ENCODE assay signal across 3 cellular contexts in genomic region chr9:110479481-110479880, GRCh38.
"Had no signal": no experiment of that assay in that cellular context is flagged by ENCODE, and none has a peak within 500 bp of the region (broad histone marks: within the 10 kb centered on the region; RNA-seq: fewer than 3 reads in every experiment).

No MANE protein-coding gene starts in this region.

- DNase-seq: GDM1, GF-D8 had no signal

- ATAC-seq: GM12878 had no signal
